ENCODE assay signal across 10 cellular contexts in genomic region chr10:11245510-11245909, GRCh38.
A peak's percentile ranks its signal among the peaks of the same experiment; 100 is the strongest.
DNase-seq lines count a peak whose midpoint lies in the region; ATAC-seq and TF ChIP-seq lines count a peak whose summit lies in the region.
"Had no signal": no experiment of that assay in that cellular context is flagged by ENCODE, and none has a peak within 500 bp of the region (broad histone marks: within the 10 kb centered on the region; RNA-seq: fewer than 3 reads in every experiment).

No MANE protein-coding gene starts in this region.

- H3K27ac ChIP-seq in substantia nigra (ENCODE audit: low read depth, low read length, poor library complexity, severe bottlenecking): no peak overlapping the region
- H3K27ac ChIP-seq: epithelial cell of prostate had no signal

- H3K27ac Mint-ChIP-seq in activated naive CD8-positive, alpha-beta T cell treated with anti-CD3 and anti-CD28 coated beads for 36 hours: no peak overlapping the region
- H3K27ac Mint-ChIP-seq in chondrocyte (ENCODE audit: unreplicated experiment): no peak overlapping the region
- no peak overlapping the region for H3K27ac Mint-ChIP-seq in mesothelial cell of epicardium

- ATAC-seq in GM19397 (IDR thresholded peaks at IDR 0.05; ENCODE audit: unreplicated experiment): peak; percentile 32
- peak; percentile 44 for ATAC-seq in HG03135 (IDR thresholded peaks at IDR 0.05; ENCODE audit: unreplicated experiment)

- DNase-seq in GM12865 (ENCODE audit: low read depth) (peak; percentile 88), DMS153 treated with DMSO at 0.1 percent for 48 hours (lab: John Stamatoyannopoulos, UW; ENCODE audit: unreplicated experiment) (no peak), chondrocyte (ENCODE audit: low spot score) (no peak), substantia nigra (lab: John Stamatoyannopoulos, UW) (no peak), mesothelial cell of epicardium (ENCODE audit: low spot score in 2 of 2, unreplicated experiment in 2 of 2) (no peak)
- DNase-seq in activated naive CD8-positive, alpha-beta T cell treated with anti-CD3 and anti-CD28 coated beads for 36 hours: peak; percentile 27
- DNase-seq: NCI-H1417 treated with DMSO at 0.1 percent for 48 hours had no signal

- peak overlapping the region; percentile 60 for H3K4me3 ChIP-seq in GM12865 (ENCODE audit: low read depth, low read length)

- peaks cover 50% of the 10 kb centered on the region for H3K4me1 Mint-ChIP-seq in activated naive CD8-positive, alpha-beta T cell treated with anti-CD3 and anti-CD28 coated beads for 36 hours
- H3K4me1 Mint-ChIP-seq in chondrocyte (ENCODE audit: low read depth) (no peaks in the 10 kb centered on the region), mesothelial cell of epicardium (peaks cover 6% of the 10 kb centered on the region)

- H3K4me3 Mint-ChIP-seq in activated naive CD8-positive, alpha-beta T cell treated with anti-CD3 and anti-CD28 coated beads for 36 hours: no peak overlapping the region
- no peak overlapping the region for H3K4me3 Mint-ChIP-seq in chondrocyte (ENCODE audit: unreplicated experiment)
- no peak overlapping the region for H3K4me3 Mint-ChIP-seq in mesothelial cell of epicardium

- TF ChIP-seq CTCF in GM12865 (IDR thresholded peaks at IDR 0.05; ENCODE audit: insufficient read depth, low read depth, low read length, missing control alignments): no peak
- no peak for TF ChIP-seq CTCF in chondrocyte (IDR thresholded peaks at IDR 0.05)
- TF ChIP-seq CTCF in mesothelial cell of epicardium (IDR thresholded peaks at IDR 0.05; ENCODE audit: unreplicated experiment): no peak

- no peaks in the 10 kb centered on the region for H3K27me3 Mint-ChIP-seq in activated naive CD8-positive, alpha-beta T cell treated with anti-CD3 and anti-CD28 coated beads for 36 hours
- H3K27me3 Mint-ChIP-seq in chondrocyte (ENCODE audit: low read depth) (no peaks in the 10 kb centered on the region), mesothelial cell of epicardium (ENCODE audit: low read depth) (peaks cover 39% of the 10 kb centered on the region)

- peaks cover 29% of the 10 kb centered on the region for H3K36me3 Mint-ChIP-seq in activated naive CD8-positive, alpha-beta T cell treated with anti-CD3 and anti-CD28 coated beads for 36 hours
- H3K36me3 Mint-ChIP-seq in chondrocyte (ENCODE audit: low read depth): no peaks in the 10 kb centered on the region
- no peaks in the 10 kb centered on the region for H3K36me3 Mint-ChIP-seq in mesothelial cell of epicardium

- no peaks in the 10 kb centered on the region for H3K9me3 Mint-ChIP-seq in activated naive CD8-positive, alpha-beta T cell treated with anti-CD3 and anti-CD28 coated beads for 36 hours
- no peaks in the 10 kb centered on the region for H3K9me3 Mint-ChIP-seq in chondrocyte (ENCODE audit: low read depth)
- no peaks in the 10 kb centered on the region for H3K9me3 Mint-ChIP-seq in mesothelial cell of epicardium

Comparison
In these comparisons a context has a peak if more than half of its experiments do, and no peak if none do; other contexts are left out.
1. DNase-seq: peak in GM12865 (single experiment) and activated naive CD8-positive, alpha-beta T cell treated with anti-CD3 and anti-CD28 coated beads for 36 hours (single experiment); none in DMS153 treated with DMSO at 0.1 percent for 48 hours (single experiment), chondrocyte (single experiment), substantia nigra (0 of 49) and mesothelial cell of epicardium (0 of 2).